Comparison of ENCODE assay signal across 8 cellular contexts in genomic region chr12:112408621-112409020, GRCh38. TPM values are rescaled to one million over a fixed set of nuclear protein-coding genes. Genes with fewer than 3 reads are reported as not detected.
DNase-seq lines count a peak whose midpoint lies in the region; ATAC-seq and TF ChIP-seq lines count a peak whose summit lies in the region.

No MANE protein-coding gene starts in this region.

- peak overlapping the region; percentile 88 for H3K27ac ChIP-seq in testis

- H3K9me3 ChIP-seq in iPS-18c (ENCODE audit: control insufficient read depth, insufficient read depth, low read length) (no peaks in the 10 kb centered on the region), testis (no peaks in the 10 kb centered on the region)

- 8 to 11% methylated on average over 5 of the region's 5 CpGs for WGBS in testis, 2 donors

- no peaks in the 10 kb centered on the region for H3K27me3 ChIP-seq in testis

- peaks cover 46% of the 10 kb centered on the region for H3K36me3 Mint-ChIP-seq in activated naive CD4-positive, alpha-beta T cell treated with anti-CD3 and anti-CD28 coated beads, Interleukin-2, amount 10 ng/mL, durations not matched to agents 7 days and 5 days

- H3K4me1 ChIP-seq in testis: peaks cover 19% of the 10 kb centered on the region

- H3K27ac Mint-ChIP-seq in activated naive CD4-positive, alpha-beta T cell treated with anti-CD3 and anti-CD28 coated beads, Interleukin-2, amount 10 ng/mL, durations not matched to agents 7 days and 5 days: peak overlapping the region; percentile 100

- no peaks in the 10 kb centered on the region for H3K9me3 Mint-ChIP-seq in activated naive CD4-positive, alpha-beta T cell treated with anti-CD3 and anti-CD28 coated beads, Interleukin-2, amount 10 ng/mL, durations not matched to agents 7 days and 5 days

- no peak for TF ChIP-seq CTCF in testis (IDR thresholded peaks at IDR 0.05)

- no peak for ATAC-seq in HG03280 (IDR thresholded peaks at IDR 0.05; ENCODE audit: unreplicated experiment)
- ATAC-seq in GM21381 (IDR thresholded peaks at IDR 0.05; ENCODE audit: unreplicated experiment): no peak

- intact Hi-C loops in testis (cut with DNase I; ENCODE audit: low total_unique reads): no loop called here

- no peak for TF ChIP-seq POLR2A in testis (IDR thresholded peaks at IDR 0.05)

- peak; percentile 32 for DNase-seq in activated CD8-positive, alpha-beta memory T cell treated with anti-CD3 and anti-CD28 coated beads, Interleukin-2, amount 50 U/mL, for 4 hours
- DNase-seq in activated CD8-positive, alpha-beta memory T cell treated with anti-CD3 and anti-CD28 coated beads for 24 hours: no peak
- peak; percentile 41 for DNase-seq in activated naive CD4-positive, alpha-beta T cell treated with anti-CD3 and anti-CD28 coated beads, Interleukin-2, amount 10 ng/mL, durations not matched to agents 7 days and 5 days
- DNase-seq in testis: no peak
- DNase-seq in HCEC 1CT: no peak

- H3K27me3 Mint-ChIP-seq in activated naive CD4-positive, alpha-beta T cell treated with anti-CD3 and anti-CD28 coated beads, Interleukin-2, amount 10 ng/mL, durations not matched to agents 7 days and 5 days: peaks cover 4% of the 10 kb centered on the region

- H3K4me3 Mint-ChIP-seq in activated naive CD4-positive, alpha-beta T cell treated with anti-CD3 and anti-CD28 coated beads, Interleukin-2, amount 10 ng/mL, durations not matched to agents 7 days and 5 days: peak overlapping the region; percentile 100

- H3K4me3 ChIP-seq in iPS-18c (ENCODE audit: insufficient read depth, low read depth, low read length): peak overlapping the region; percentile 99
- peak overlapping the region; percentile 74 to 91 for H3K4me3 ChIP-seq in testis

- H3K36me3 ChIP-seq in testis (ENCODE audit: low read depth, missing control alignments): no peaks in the 10 kb centered on the region

- CTCF ChIA-PET in activated naive CD4-positive, alpha-beta T cell treated with anti-CD3 and anti-CD28 coated beads, Interleukin-2, amount 10 ng/mL, durations not matched to agents 7 days and 5 days (lab: Charles Lee): interaction anchor here (1.0 kb wide), 1 partner anchor 8 kb away, joined by 3 read pairs; no protein-coding TSS in a partner anchor

- H3K4me1 Mint-ChIP-seq in activated naive CD4-positive, alpha-beta T cell treated with anti-CD3 and anti-CD28 coated beads, Interleukin-2, amount 10 ng/mL, durations not matched to agents 7 days and 5 days: peaks cover 41% of the 10 kb centered on the region

RNA-seq across cellular contexts. Expression of gene RPL6, which starts 0.8 kb away (rescaled TPM):
- 100 to 1,000 TPM; 343 to 498 TPM for total RNA-seq in testis
- 600 TPM for polyA plus RNA-seq in testis (ENCODE audit: insufficient read depth, low read depth, low replicate concordance)

RNA-seq across cellular contexts. Expression of gene PTPN11, which starts 10.1 kb away (rescaled TPM):
- 10 to 100 TPM; 49.4 to 53.0 TPM for total RNA-seq in testis
- 32.0 TPM for polyA plus RNA-seq in testis (ENCODE audit: insufficient read depth, low read depth, low replicate concordance)

RNA-seq across cellular contexts. Expression of gene HECTD4, which starts 26.4 kb away (rescaled TPM):
- total RNA-seq in testis: 10 to 100 TPM; 68.8 to 91.8 TPM
- polyA plus RNA-seq in testis (ENCODE audit: insufficient read depth, low read depth, low replicate concordance): 49.6 TPM

Comparison
In these comparisons a context has a peak if more than half of its experiments do, and no peak if none do; other contexts are left out.
1. DNase-seq: peak in activated CD8-positive, alpha-beta memory T cell treated with anti-CD3 and anti-CD28 coated beads, Interleukin-2, amount 50 U/mL, for 4 hours (single experiment) and activated naive CD4-positive, alpha-beta T cell treated with anti-CD3 and anti-CD28 coated beads, Interleukin-2, amount 10 ng/mL, durations not matched to agents 7 days and 5 days (single experiment); none in activated CD8-positive, alpha-beta memory T cell treated with anti-CD3 and anti-CD28 coated beads for 24 hours (single experiment), testis (single experiment) and HCEC 1CT (single experiment).